In the genomic region with DNA sequence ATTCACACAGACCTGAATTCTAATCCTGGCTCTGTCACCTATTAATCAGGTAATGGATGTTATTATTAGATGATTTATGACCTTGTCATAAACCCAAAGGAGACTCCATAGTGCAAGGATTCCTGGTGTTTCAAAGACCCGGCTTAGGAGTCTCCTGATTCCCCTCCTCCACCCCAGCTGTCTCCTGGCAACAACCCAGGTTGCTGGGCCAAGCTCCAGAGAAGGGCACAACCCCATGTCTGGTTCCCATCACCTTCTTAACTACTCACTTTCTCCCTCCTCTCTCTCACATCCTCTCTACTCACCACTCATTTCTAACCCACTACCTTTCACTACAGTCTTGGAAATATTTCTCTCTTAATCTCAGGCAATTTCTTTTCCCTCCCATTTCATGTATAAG, we compare ENCODE assay signal across 33 cellular contexts. TPM values are rescaled to one million over a fixed set of nuclear protein-coding genes. Genes with fewer than 3 reads are reported as not detected.
DNase-seq lines count a peak whose midpoint lies in the region; ATAC-seq and TF ChIP-seq lines count a peak whose summit lies in the region.
"Had no signal": no experiment of that assay in that cellular context is flagged by ENCODE, and none has a peak within 500 bp of the region (broad histone marks: within the 10 kb centered on the region; RNA-seq: fewer than 3 reads in every experiment).

No MANE protein-coding gene starts in this region.

- DNase-seq in left cardiac atrium (no peak), cardiac septum (ENCODE audit: low spot score) (no peak), NCI-H69 (lab: John Stamatoyannopoulos, UW) (peak; percentile 80), fibroblast of pulmonary artery (ENCODE audit: low read depth) (peak; percentile 67), mucosa of descending colon (no peak), C1 segment of cervical spinal cord (lab: John Stamatoyannopoulos, UW) (no peak)
- DNase-seq: activated CD4-positive, alpha-beta T cell treated with anti-CD3 and anti-CD28 coated beads, Interleukin-2, amount 50 U/mL, for 1 hour; activated CD4-positive, CD25-positive, alpha-beta regulatory T cell; activated gamma-delta T cell; activated naive CD8-positive, alpha-beta T cell treated with anti-CD3 and anti-CD28 coated beads for 36 hours; activated T-cell treated with anti-CD3 and anti-CD28 coated beads, Interleukin-2, amount 50 U/mL, for 1 hour; aorta; cortex of kidney; foreskin fibroblast; Karpas-422; kidney; lower lobe of right lung; midbrain; naive thymus-derived CD8-positive, alpha-beta T cell; NCI-H1436 treated with DMSO at 0.1 percent for 48 hours; NCI-H526; nucleus accumbens; transverse colon had no signal

- TF ChIP-seq CTCF in fibroblast of pulmonary artery (IDR thresholded peaks at IDR 0.05; ENCODE audit: low read length, missing control alignments): no peak
- TF ChIP-seq CTCF in mucosa of descending colon (IDR thresholded peaks at IDR 0.05): no peak

- no peaks in the 10 kb centered on the region for H3K9me3 ChIP-seq in mucosa of descending colon
- H3K9me3 ChIP-seq: BLaER1, lower lobe of right lung, SJSA1, transverse colon had no signal

- ATAC-seq in left cardiac atrium (peak; percentile 23 to 71), GM18502 (IDR thresholded peaks at IDR 0.05; ENCODE audit: poor library complexity, unreplicated experiment) (no peak), mucosa of descending colon (no peak)
- ATAC-seq: HCT116; HepG2; lower lobe of right lung; naive thymus-derived CD8-positive, alpha-beta T cell; stimulated activated memory B cell treated with anti-CD40 and anti-IgM and Interleukin-4, amounts not matched to agents 10 μg/mL and 1 μg/mL and 100 μg/mL, for 72 hours had no signal

- no peaks in the 10 kb centered on the region for H3K4me1 ChIP-seq in mucosa of descending colon (ENCODE audit: low read depth)
- H3K4me1 ChIP-seq: BLaER1, SJSA1 had no signal

- H3K36me3 ChIP-seq in mucosa of descending colon (ENCODE audit: low read depth): no peaks in the 10 kb centered on the region
- H3K36me3 ChIP-seq: BLaER1, cardiac muscle cell, lower lobe of right lung, SJSA1, transverse colon had no signal

- no peak overlapping the region for H3K4me3 ChIP-seq in fibroblast of pulmonary artery (replicated peaks; ENCODE audit: low read depth, low read length)
- H3K4me3 ChIP-seq in mucosa of descending colon: no peak overlapping the region
- H3K4me3 ChIP-seq: BLaER1, cardiac muscle cell, lower lobe of right lung, SJSA1, skin epidermis, transverse colon had no signal

- intact Hi-C loops in left cardiac atrium (cut with DNase I): no loop called here
- intact Hi-C loops in cardiac septum (cut with DNase I): no loop called here
- intact Hi-C loops in mucosa of descending colon (cut with DNase I, micrococcal nuclease): no loop called here

RNA-seq across cellular contexts. Expression of gene RHOJ, which starts 41.6 kb away (rescaled TPM):
- total RNA-seq in left cardiac atrium: 10 to 100 TPM; 19.5 to 27.1 TPM
- 14.7 TPM for total RNA-seq in cardiac septum
- total RNA-seq in mucosa of descending colon: 10 to 100 TPM in 1 of 3 donors, 1 to 10 TPM in 2; 3.3 to 19.1 (median 6.4) TPM
- total RNA-seq: activated naive CD8-positive, alpha-beta T cell treated with anti-CD3 and anti-CD28 coated beads for 36 hours; G401; naive thymus-derived CD8-positive, alpha-beta T cell; T-helper 1 cell treated with Interleukin-12 subunit alpha and Interleukin-12 subunit beta and Interleukin-4 antibody, amounts not matched to agents 30 ng/mL and 1 ng/mL, for 36 hours had no signal

Comparison
In these comparisons a context has a peak if more than half of its experiments do, and no peak if none do; other contexts are left out.
1. ATAC-seq: peak in left cardiac atrium (2 of 2); none in GM18502 (single experiment) and mucosa of descending colon (single experiment).
2. DNase-seq: peak in NCI-H69 (single experiment) and fibroblast of pulmonary artery (single experiment); none in left cardiac atrium (single experiment), cardiac septum (single experiment), mucosa of descending colon (0 of 3) and C1 segment of cervical spinal cord (0 of 14).